8 cellular contexts compared by ENCODE assay signal in the genomic region with DNA sequence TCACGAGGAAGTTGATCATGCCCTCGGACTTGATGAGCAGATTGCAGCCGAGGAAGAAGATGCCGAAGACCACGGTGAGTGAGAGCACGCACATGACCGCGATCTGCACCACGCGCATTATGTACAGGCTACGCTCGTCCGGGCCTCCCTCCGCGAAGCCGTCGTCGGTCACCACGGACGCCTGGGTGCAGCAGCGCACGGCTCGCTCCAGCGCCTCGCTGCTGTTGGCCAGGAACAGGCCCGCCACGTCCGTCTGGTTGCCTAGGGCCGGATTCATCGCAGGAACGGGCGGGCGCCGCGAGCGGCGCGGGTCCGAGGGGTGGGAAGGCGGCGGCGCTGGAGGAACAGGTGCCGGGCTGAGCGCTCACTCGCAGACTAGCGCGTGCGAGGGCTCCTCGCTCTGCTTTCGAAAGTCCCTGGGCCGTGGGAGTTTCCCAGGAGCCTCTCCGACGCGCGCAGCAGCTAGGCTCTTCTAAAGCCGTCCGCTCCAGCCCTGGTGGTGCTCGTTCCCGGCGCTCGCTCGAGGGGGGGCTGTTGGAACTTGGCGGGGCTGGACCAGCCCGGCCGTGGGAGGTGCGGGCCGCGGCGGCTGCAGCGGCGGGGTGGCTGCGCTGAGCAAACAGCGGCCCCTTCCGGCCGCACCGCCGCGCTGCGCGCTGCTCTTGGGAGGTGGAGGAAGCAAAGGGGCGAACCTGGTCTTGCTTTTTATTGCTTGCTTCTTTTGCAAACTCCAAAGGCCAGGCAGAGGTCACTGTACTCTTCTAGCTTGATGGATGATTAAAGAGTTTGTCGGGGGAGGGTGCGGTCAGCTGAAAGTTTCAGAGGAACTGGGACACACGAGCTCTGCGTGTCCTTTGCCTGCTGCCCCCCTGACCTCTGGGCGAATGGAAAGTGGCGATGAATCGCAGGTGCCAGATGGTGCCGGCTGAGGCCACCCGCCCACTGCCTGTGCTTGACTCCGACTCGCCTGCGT. TPM values are rescaled to one million over a fixed set of nuclear protein-coding genes. Genes with fewer than 3 reads are reported as not detected.
DNase-seq lines count a peak whose midpoint lies in the region; ATAC-seq, FAIRE-seq and TF ChIP-seq lines count a peak whose summit lies in the region.

A gene (minus strand): TSS at position 474 of the 973 bp plus-strand sequence. CDS start 197 bp downstream, at position 277.

- CTCF ChIA-PET in K562 (lab: Yijun Ruan, JAX; ENCODE audit: low intra/inter-chr PET ratio), result interaction anchor here (0.6 to 1.4 kb wide), 2 partner anchors 23 to 737 kb away, joined by 4 to 5 read pairs; no protein-coding TSS in a partner anchor

- intact Hi-C loops in K562 (cut with micrococcal nuclease), result no loop called here
- intact Hi-C loops in sigmoid colon (cut with DNase I), result loop anchor here (1.0 to 10.0 kb wide), 7 partner anchors 166 to 764 kb away; a partner anchor contains a TSS

- TF ChIP-seq CTCF in K562 (IDR thresholded peaks at IDR 0.05 in 2 of 3, conservative IDR thresholded peaks at IDR 0.05 in 1 of 3; ENCODE audit: insufficient read depth in 2 of 3, low read depth in 1 of 3, low read length in 3 of 3) (peak; percentile 56 to 68 (median 67)), sigmoid colon (IDR thresholded peaks at IDR 0.05) (peak; percentile 28 to 85 (median 72))

- WGBS in K562 (ENCODE audit: insufficient coverage, low coverage, missing lambda C conversion rate), result 16% methylated on average over 62 of the region's 93 CpGs
- 1% methylated on average over 93 of the region's 93 CpGs for WGBS in sigmoid colon, 2 donors

- POLR2A ChIA-PET in K562 (lab: Yijun Ruan, JAX), result no interaction called here

- H3K27ac ChIP-seq in K562 (ENCODE audit: extremely low read depth, low read depth, low read length) (no peak within 1 kb of the TSS), iPS-18a (ENCODE audit: low read length) (no peak within 1 kb of the TSS), sigmoid colon (peak within 1 kb of the TSS; percentile 79 to 82 (median 80))

- H3K79me2 ChIP-seq in K562 (ENCODE audit: control insufficient read depth, insufficient read depth, low read length), result no peaks in the 10 kb centered on the region

- no TSS peak for BruUV-seq in K562 (replicated peaks; lab: Mats Ljungman, UMichigan)

- peak within 1 kb of the TSS; percentile 19; the same call in 1 of the 2 replicates for H2AFZ ChIP-seq in K562 (ENCODE audit: low read depth, low read length)

- H3K27me3 ChIP-seq in H7 (ENCODE audit: control insufficient read depth, insufficient read depth, low read length), result peaks cover 3% of the 10 kb centered on the region; the same call in 1 of the 2 replicates
- peaks cover 0 to 10% of the 10 kb centered on the region in 2 experiments; a peak in 2 of 5 replicates for H3K27me3 ChIP-seq in K562 (ENCODE audit: control insufficient read depth in 2 of 2, insufficient read depth in 2 of 2, low read length in 2 of 2)
- peaks cover 33% of the 10 kb centered on the region for H3K27me3 ChIP-seq in iPS-18a (ENCODE audit: control insufficient read depth, insufficient read depth, low read length)
- peaks cover 0 to 4% (median 0%) of the 10 kb centered on the region in 3 donors for H3K27me3 ChIP-seq in sigmoid colon

- FAIRE-seq in K562 (lab: Jason Lieb, UNC), result no peak

- H3K9ac ChIP-seq in K562 (ENCODE audit: insufficient read depth in 1 of 2, low read depth in 2 of 2, low read length in 2 of 2) (no peak within 1 kb of the TSS), iPS-18a (ENCODE audit: low read length) (peak within 1 kb of the TSS; percentile 75)

- no peaks in the 10 kb centered on the region for H4K20me1 ChIP-seq in K562 (replicated peaks; ENCODE audit: control insufficient read depth, insufficient read depth, low read length)

- H3K9me1 ChIP-seq in K562 (ENCODE audit: control insufficient read depth, insufficient read depth, low read length), result no peaks in the 10 kb centered on the region

- no peak for TF ChIP-seq EP300 in K562 (IDR thresholded peaks at IDR 0.05; ENCODE audit: low read length)
- no peak for TF ChIP-seq EP300 in sigmoid colon (IDR thresholded peaks at IDR 0.05)

- peak; percentile 99 for ATAC-seq in K562

- H3K9me3 ChIP-seq in K562 (replicated peaks; ENCODE audit: control insufficient read depth, insufficient read depth, low read depth, low read length) (no peaks in the 10 kb centered on the region), iPS-18a (ENCODE audit: control insufficient read depth, low read depth, low read length) (no peaks in the 10 kb centered on the region), sigmoid colon (no peaks in the 10 kb centered on the region)

- H3K36me3 ChIP-seq in H7 (replicated peaks; ENCODE audit: control insufficient read depth, insufficient read depth, low read length) (no peaks in the 10 kb centered on the region), K562 (ENCODE audit: control insufficient read depth, insufficient read depth, low read length) (no peaks in the 10 kb centered on the region), iPS-18a (ENCODE audit: control insufficient read depth, low read depth, low read length) (no peaks in the 10 kb centered on the region), sigmoid colon (no peaks in the 10 kb centered on the region)

- TF ChIP-seq POLR2A in K562 (conservative IDR thresholded peaks at IDR 0.05) (no peak), sigmoid colon (IDR thresholded peaks at IDR 0.05) (no peak)

- H3K4me1 ChIP-seq in K562 (replicated peaks in 1 of 2; ENCODE audit: control insufficient read depth in 2 of 2, insufficient read depth in 2 of 2, low read length in 2 of 2) (peaks cover 0 to 15% of the 10 kb centered on the region in 2 experiments; a peak in 2 of 5 replicates), iPS-18a (ENCODE audit: control insufficient read depth, low read depth, low read length) (peaks cover 39% of the 10 kb centered on the region), sigmoid colon (peaks cover 0 to 45% (median 33%) of the 10 kb centered on the region in 4 donors)

- in situ Hi-C loops in K562 (cut with MboI), result no loop called here

- H3K4me3 ChIP-seq in H7 (ENCODE audit: insufficient read depth, low read depth, low read length) (peak within 1 kb of the TSS; percentile 84), K562 (no peak within 1 kb of the TSS), iPS-18a (ENCODE audit: low read length) (peak within 1 kb of the TSS; percentile 70), sigmoid colon (peak within 1 kb of the TSS; percentile 56 to 68 (median 60))

- peak within 1 kb of the TSS; percentile 29; the same call in 1 of the 2 replicates for H3K4me2 ChIP-seq in K562 (ENCODE audit: insufficient read depth, low read length)

- DNase-seq in GDM1 (lab: John Stamatoyannopoulos, UW) (peak; percentile 43), H7 (peak; percentile 90), LoVo (ENCODE audit: low spot score) (peak; percentile 37), T-helper 1 cell (peak in 4 of 5 donors; percentile 30 to 51 (median 31)), K562 (ENCODE audit: extremely low read depth in 1 of 4, low spot score in 3 of 4) (peak; percentile 43 to 62 (median 54)), sigmoid colon (peak; percentile 93), 8988T (no peak)

- peak; percentile 44 to 58 for TF ChIP-seq RAD21 in K562 (CRISPR knock-in tag; conservative IDR thresholded peaks at IDR 0.05 in 1 of 2, IDR thresholded peaks at IDR 0.05 in 1 of 2)

TF ChIP-seq in K562, 482 proteins besides CTCF, POLR2A, EP300 and RAD21 (continues in another document):
- no peak for TF ChIP-seq FOXJ2 (tag; IDR thresholded peaks at IDR 0.05)
- TF ChIP-seq PHF8 (IDR thresholded peaks at IDR 0.05; ENCODE audit: borderline replicate concordance, low read length), result no peak
- TF ChIP-seq, protein P1, sequence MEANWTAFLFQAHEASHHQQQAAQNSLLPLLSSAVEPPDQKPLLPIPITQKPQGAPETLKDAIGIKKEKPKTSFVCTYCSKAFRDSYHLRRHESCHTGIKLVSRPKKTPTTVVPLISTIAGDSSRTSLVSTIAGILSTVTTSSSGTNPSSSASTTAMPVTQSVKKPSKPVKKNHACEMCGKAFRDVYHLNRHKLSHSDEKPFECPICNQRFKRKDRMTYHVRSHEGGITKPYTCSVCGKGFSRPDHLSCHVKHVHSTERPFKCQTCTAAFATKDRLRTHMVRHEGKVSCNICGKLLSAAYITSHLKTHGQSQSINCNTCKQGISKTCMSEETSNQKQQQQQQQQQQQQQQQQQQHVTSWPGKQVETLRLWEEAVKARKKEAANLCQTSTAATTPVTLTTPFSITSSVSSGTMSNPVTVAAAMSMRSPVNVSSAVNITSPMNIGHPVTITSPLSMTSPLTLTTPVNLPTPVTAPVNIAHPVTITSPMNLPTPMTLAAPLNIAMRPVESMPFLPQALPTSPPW (CRISPR knock-in tag; IDR thresholded peaks at IDR 0.05), result peak; percentile 13; the same call in 1 of the 2 replicates

RNA-seq across cellular contexts. Expression of the gene that starts here (rescaled TPM):
- total RNA-seq in H7 (2014; rRNA removed; shearing (Covaris generic)), result 84.1 and 92.3 TPM in 2 replicates
- not detected in 2 replicates for total RNA-seq in K562 (2011; cell fraction: chromatin; rRNA removed; ENCODE audit: low replicate concordance)
- total RNA-seq in K562 (2011; cell fraction: nucleolus; rRNA removed), result not detected in 2 replicates
- not detected in 2 replicates for total RNA-seq in K562 (2011; cell fraction: nucleoplasm; rRNA removed)
- total RNA-seq in K562 (2014; rRNA removed) (not detected in 2 replicates), K562 (2014; rRNA removed; fragmentation: Illumina TruSeq; extraction: Trizol) (not detected in 2 replicates), K562 (2015; rRNA removed; fragmentation: Illumina TruSeq; extraction: Trizol) (not detected in 2 replicates), K562 (2021) (not detected in 2 replicates), sigmoid colon (10 to 100 TPM; 17.4 to 35.7 (median 27.3) TPM)
- polyA plus RNA-seq in K562 (2011; rRNA removed) (not detected in 2 replicates), K562 (2014; fragmentation: Illumina TruSeq; extraction: Trizol) (not detected in 2 replicates), K562 (2014; fragmentation: Nextera tagmentation; extraction: Ambion mirVana) (not detected), K562 (2014; rRNA removed) (not detected in 2 replicates), sigmoid colon (10 to 100 TPM in 1 of 3 donors, under 1 TPM in 1, not detected in 1; 0.60 to 12.4 TPM)
- not detected in 2 replicates for polyA plus RNA-seq in K562 (2011; cell fraction: cytosol; rRNA removed)
- polyA plus RNA-seq in K562 (2011; cell fraction: nucleus; rRNA removed), result not detected in 2 replicates
- not detected in 2 replicates for polyA plus RNA-seq in K562 (2012)
- polyA minus RNA-seq in K562 (2011; rRNA and poly(A)+ RNA removed), result not detected in 2 replicates
- not detected in 2 replicates for polyA minus RNA-seq in K562 (2011; cell fraction: cytosol; rRNA and poly(A)+ RNA removed)
- not detected in 2 replicates for polyA minus RNA-seq in K562 (2011; cell fraction: nucleus; rRNA and poly(A)+ RNA removed)

Comparison
In these comparisons a context has a peak if more than half of its experiments do, and no peak if none do; other contexts are left out.
1. RNA of the gene that starts here (total RNA-seq): 84.1 to 92.3 TPM in H7 and 17.4 to 35.7 TPM in sigmoid colon; not detected in K562; every median in the first group is over 10 times any median in the second.
2. Peak in DNase-seq, ATAC-seq and H3K4me2 ChIP-seq in K562; RNA of the gene not detected or under 1 TPM.
3. H3K27ac ChIP-seq: peak in sigmoid colon (4 of 4); none in K562 (single experiment) and iPS-18a (single experiment).